Comparison of ENCODE assay signal across 9 cellular contexts in the genomic region with DNA sequence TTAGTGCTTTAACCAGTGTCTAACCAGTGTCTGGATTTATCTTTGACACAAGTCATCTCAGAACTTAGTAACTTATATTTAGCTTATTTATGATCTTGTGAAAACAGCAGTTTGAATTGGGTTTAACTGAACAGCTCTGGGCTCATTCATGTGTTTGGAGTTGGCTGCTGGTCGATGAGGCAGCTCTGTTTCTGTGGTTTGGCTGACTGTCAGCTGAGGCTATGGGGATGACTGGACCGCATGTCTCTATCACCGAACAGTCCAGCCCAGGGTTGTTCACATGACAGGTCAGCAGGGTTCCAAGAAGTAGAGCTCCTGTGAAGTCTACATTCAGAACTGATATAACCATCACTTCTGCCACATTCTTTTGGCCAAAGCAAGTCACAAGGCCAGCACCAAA. TPM values are rescaled to one million over a fixed set of nuclear protein-coding genes. Genes with fewer than 3 reads are reported as not detected.
DNase-seq lines count a peak whose midpoint lies in the region; ATAC-seq and TF ChIP-seq lines count a peak whose summit lies in the region.
"Had no signal": no experiment of that assay in that cellular context is flagged by ENCODE, and none has a peak within 500 bp of the region (broad histone marks: within the 10 kb centered on the region; RNA-seq: fewer than 3 reads in every experiment).

No MANE protein-coding gene starts in this region.

- H3K27ac ChIP-seq in heart left ventricle: no peak overlapping the region
- no peak overlapping the region for H3K27ac ChIP-seq in lower lobe of right lung
- no peak overlapping the region for H3K27ac ChIP-seq in stomach
- H3K27ac ChIP-seq: BLaER1 had no signal

- H3K36me3 ChIP-seq in heart left ventricle (no peaks in the 10 kb centered on the region), lower lobe of right lung (no peaks in the 10 kb centered on the region), stomach (no peaks in the 10 kb centered on the region)
- H3K36me3 ChIP-seq: BLaER1 had no signal

- TF ChIP-seq POLR2A in heart left ventricle (IDR thresholded peaks at IDR 0.05): no peak
- TF ChIP-seq POLR2A in stomach (IDR thresholded peaks at IDR 0.05): no peak

- no peaks in the 10 kb centered on the region for H3K27me3 ChIP-seq in heart left ventricle
- no peaks in the 10 kb centered on the region for H3K27me3 ChIP-seq in lower lobe of right lung (ENCODE audit: low read depth)
- no peaks in the 10 kb centered on the region for H3K27me3 ChIP-seq in stomach
- H3K27me3 ChIP-seq: BLaER1 had no signal

- no peak for TF ChIP-seq EP300 in stomach (IDR thresholded peaks at IDR 0.05)

- DNase-seq in heart left ventricle (peak in 3 of 5 donors; percentile 14 to 61 (median 35)), cardiac septum (ENCODE audit: low spot score) (no peak), T1000 (lab: John Stamatoyannopoulos, UW) (peak; percentile 26), lower lobe of right lung (no peak), stomach (no peak), HEK293T (ENCODE audit: extremely low spot score) (no peak)
- DNase-seq in activated naive CD4-positive, alpha-beta T cell (lab: John Stamatoyannopoulos, UW): no peak

- no peaks in the 10 kb centered on the region for H3K4me1 ChIP-seq in heart left ventricle
- H3K4me1 ChIP-seq in lower lobe of right lung: no peaks in the 10 kb centered on the region
- H3K4me1 ChIP-seq in stomach: peaks cover 0 to 3% (median 0%) of the 10 kb centered on the region in 4 donors
- H3K4me1 ChIP-seq: BLaER1 had no signal

- no peak overlapping the region for H3K4me3 ChIP-seq in heart left ventricle
- no peak overlapping the region for H3K4me3 ChIP-seq in lower lobe of right lung
- H3K4me3 ChIP-seq in stomach: no peak overlapping the region
- H3K4me3 ChIP-seq: BLaER1 had no signal

- POLR2A ChIA-PET in HEK293T (lab: Yijun Ruan, JAX): no interaction called here

- intact Hi-C loops in heart left ventricle (cut with DNase I): no loop called here
- intact Hi-C loops in cardiac septum (cut with DNase I): no loop called here
- intact Hi-C loops in lower lobe of right lung (cut with DNase I): no loop called here
- intact Hi-C loops in stomach (cut with DNase I; ENCODE audit: low total_unique reads): no loop called here

- WGBS in heart left ventricle, 4 donors: 21 to 71% (median 57%) methylated on average over 3 of the region's 3 CpGs
- WGBS in stomach, 5 donors: 27 to 67% (median 59%) methylated on average over 3 of the region's 3 CpGs

- TF ChIP-seq CTCF in heart left ventricle (IDR thresholded peaks at IDR 0.05) (no peak), lower lobe of right lung (IDR thresholded peaks at IDR 0.05) (no peak), stomach (IDR thresholded peaks at IDR 0.05) (no peak)

- CTCF ChIA-PET in HEK293T (lab: Yijun Ruan, JAX): no interaction called here

- H3K9me3 ChIP-seq in heart left ventricle: peaks cover 0 to 10% (median 0%) of the 10 kb centered on the region in 12 donors
- no peaks in the 10 kb centered on the region for H3K9me3 ChIP-seq in lower lobe of right lung
- H3K9me3 ChIP-seq in stomach: peaks cover 0 to 11% (median 4%) of the 10 kb centered on the region in 4 donors
- H3K9me3 ChIP-seq: BLaER1 had no signal

- ATAC-seq in heart left ventricle (peak; percentile 46 to 71 (median 50)), HG02973 (IDR thresholded peaks at IDR 0.05; ENCODE audit: unreplicated experiment) (peak; percentile 92), lower lobe of right lung (peak; percentile 31 to 64)

TF ChIP-seq in HEK293T, 16 proteins besides CTCF, POLR2A, EP300 and RAD21:
- no peak for TF ChIP-seq ZNF384 (IDR thresholded peaks at IDR 0.05)
- no peak for TF ChIP-seq FOXK2 (IDR thresholded peaks at IDR 0.05)
- TF ChIP-seq NFRKB (IDR thresholded peaks at IDR 0.05): no peak

RNA-seq across cellular contexts. Expression of gene C21orf91, which starts 29.1 kb away (rescaled TPM):
- total RNA-seq in heart left ventricle (10 to 100 TPM in 5 of 9 donors, 1 to 10 TPM in 4; 5.1 to 21.2 (median 14.4) TPM), cardiac septum (21.3 TPM), lower lobe of right lung (24.8 TPM), stomach (10 to 100 TPM in 2 of 5 donors, 1 to 10 TPM in 2, under 1 TPM in 1; under 0.01 to 50.9 (median 5.8) TPM)
- polyA plus RNA-seq in heart left ventricle (1 to 10 TPM; 2.2 to 4.5 TPM), stomach (1 to 10 TPM; 2.6 to 8.1 (median 3.0) TPM)

Comparison
In these comparisons a context has a peak if more than half of its experiments do, and no peak if none do; other contexts are left out.
1. DNase-seq: peak in heart left ventricle (3 of 5) and T1000 (single experiment); none in cardiac septum (single experiment), lower lobe of right lung (single experiment), stomach (single experiment), HEK293T (single experiment) and activated naive CD4-positive, alpha-beta T cell (0 of 4).
2. Peak in every context shown above with its lines, with median percentiles within 50 percentile points of each other: ATAC-seq.